12 cellular contexts compared by ENCODE assay signal in genomic region chr14:85534914-85535313, GRCh38. TPM values are rescaled to one million over a fixed set of nuclear protein-coding genes. Genes with fewer than 3 reads are reported as not detected.
DNase-seq lines count a peak whose midpoint lies in the region; ATAC-seq and TF ChIP-seq lines count a peak whose summit lies in the region.
"Had no signal": no experiment of that assay in that cellular context is flagged by ENCODE, and none has a peak within 500 bp of the region (broad histone marks: within the 10 kb centered on the region; RNA-seq: fewer than 3 reads in every experiment).

No MANE protein-coding gene starts in this region.

- no peak for TF ChIP-seq POLR2A in tibial nerve (IDR thresholded peaks at IDR 0.05)

- H3K79me2 ChIP-seq in SK-N-SH (ENCODE audit: insufficient read depth), result peaks cover 90% of the 10 kb centered on the region

- H3F3A ChIP-seq in SK-N-SH (replicated peaks; ENCODE audit: insufficient read depth), result peaks cover 27% of the 10 kb centered on the region

- POLR2A ChIA-PET in SK-N-SH (lab: Yijun Ruan, JAX), result no interaction called here

- WGBS in SK-N-SH (ENCODE audit: low lambda C conversion rate), result 33% methylated on average over 8 of the region's 8 CpGs
- 22 to 25% methylated on average over 8 of the region's 8 CpGs for WGBS in tibial nerve, 2 donors

- peaks cover 24% of the 10 kb centered on the region for H4K20me1 ChIP-seq in SK-N-SH (ENCODE audit: insufficient read depth)
- H4K20me1 ChIP-seq: BLaER1 had no signal

- H3K27ac ChIP-seq in SK-N-SH (ENCODE audit: low read depth in 2 of 2, low read length in 1 of 2) (0 out of 4 replicates have a peak overlapping the region, but pooled peaks of 1 of the 2 experiments have one; percentile 66), muscle layer of duodenum (ENCODE audit: low read length) (no peak overlapping the region), tibial nerve (peak overlapping the region in 2 of 4 donors; percentile 80 to 91)
- H3K27ac ChIP-seq: BLaER1 had no signal

- no peak overlapping the region for H2AFZ ChIP-seq in SK-N-SH (ENCODE audit: low read depth)

- ATAC-seq in SK-N-SH treated with all-trans-retinoic acid at 6 μM for 48 hours (no peak), GM19324 (IDR thresholded peaks at IDR 0.05; ENCODE audit: low FRiP score, unreplicated experiment) (no peak)
- ATAC-seq: activated CD8-positive, alpha-beta T cell treated with anti-CD3 and anti-CD28 coated beads, Interleukin-2, amount 10 ng/mL, durations not matched to agents 7 days and 5 days; HCT116 had no signal

- H3K4me2 ChIP-seq in SK-N-SH, result peak overlapping the region; percentile 96
- H3K4me2 ChIP-seq: BLaER1 had no signal

- no peaks in the 10 kb centered on the region for H3K9me3 ChIP-seq in SK-N-SH
- no peaks in the 10 kb centered on the region for H3K9me3 ChIP-seq in muscle layer of duodenum (ENCODE audit: control insufficient read depth in 1 of 2, low read length in 2 of 2)
- no peaks in the 10 kb centered on the region for H3K9me3 ChIP-seq in tibial nerve

- DNase-seq in SK-N-SH (no peak), dermis blood vessel endothelial cell (peak; percentile 40), tibial nerve (ENCODE audit: low spot score in 2 of 2) (no peak), mucosa of gallbladder (ENCODE audit: low spot score) (no peak)
- DNase-seq in activated CD4-positive, alpha-beta T cell treated with anti-CD3 and anti-CD28 coated beads for 48 hours, result no peak
- DNase-seq: activated CD8-positive, alpha-beta T cell treated with anti-CD3 and anti-CD28 coated beads, Interleukin-2, amount 10 ng/mL, durations not matched to agents 7 days and 5 days had no signal

- no peaks in the 10 kb centered on the region for H3K9me2 ChIP-seq in SK-N-SH

- H3K4me1 ChIP-seq in SK-N-SH (ENCODE audit: control insufficient read depth in 1 of 2, insufficient read depth in 2 of 2, low read depth in 1 of 2, low read length in 1 of 2) (peaks cover 0 to 14% of the 10 kb centered on the region in 2 experiments; a peak in 2 of 4 replicates), muscle layer of duodenum (ENCODE audit: control insufficient read depth in 1 of 2, insufficient read depth in 2 of 2, low read length in 2 of 2) (peaks cover 0 to 37% of the 10 kb centered on the region in 2 donors), tibial nerve (peaks cover 0 to 65% (median 5%) of the 10 kb centered on the region in 4 donors)
- H3K4me1 ChIP-seq: BLaER1 had no signal

- H3K27me3 ChIP-seq in SK-N-SH (ENCODE audit: insufficient read depth) (no peaks in the 10 kb centered on the region), muscle layer of duodenum (ENCODE audit: low read depth, low read length) (peaks cover 30% of the 10 kb centered on the region), tibial nerve (peaks cover 0 to 10% of the 10 kb centered on the region in 2 donors)
- H3K27me3 ChIP-seq: BLaER1 had no signal

- CTCF ChIA-PET in SK-N-SH (lab: Yijun Ruan, JAX), result no interaction called here

- H3K9ac ChIP-seq in SK-N-SH, result peak overlapping the region; percentile 79; the same call in 1 of the 2 replicates
- H3K9ac ChIP-seq: BLaER1 had no signal

- no peaks in the 10 kb centered on the region for H3K36me3 ChIP-seq in SK-N-SH (replicated peaks in 1 of 2; ENCODE audit: control insufficient read depth in 1 of 2, insufficient read depth in 2 of 2, low read length in 1 of 2)
- H3K36me3 ChIP-seq in muscle layer of duodenum (ENCODE audit: control insufficient read depth in 1 of 2, insufficient read depth in 2 of 2, low read length in 2 of 2), result no peaks in the 10 kb centered on the region
- no peaks in the 10 kb centered on the region for H3K36me3 ChIP-seq in tibial nerve
- H3K36me3 ChIP-seq: BLaER1 had no signal

- TF ChIP-seq EP300 in SK-N-SH (IDR thresholded peaks at IDR 0.05; ENCODE audit: borderline replicate concordance in 1 of 2, low read depth in 1 of 2, low read length in 1 of 2), result no peak
- no peak for TF ChIP-seq EP300 in tibial nerve (IDR thresholded peaks at IDR 0.05)

- TF ChIP-seq CTCF in SK-N-SH (IDR thresholded peaks at IDR 0.05), result no peak
- no peak for TF ChIP-seq CTCF in tibial nerve (IDR thresholded peaks at IDR 0.05)

- H3K4me3 ChIP-seq in SK-N-SH (ENCODE audit: low read depth in 2 of 2, low read length in 1 of 2), result peak overlapping the region; percentile 66 to 86; a peak in 3 of 4 replicates
- H3K4me3 ChIP-seq in muscle layer of duodenum (ENCODE audit: low read depth in 1 of 2, low read length in 2 of 2), result peak overlapping the region; percentile 37 to 69
- peak overlapping the region; percentile 51 to 74 (median 61) for H3K4me3 ChIP-seq in tibial nerve
- H3K4me3 ChIP-seq: BLaER1 had no signal

- no peak for TF ChIP-seq RAD21 in SK-N-SH (IDR thresholded peaks at IDR 0.05; ENCODE audit: low read length)

TF ChIP-seq in SK-N-SH, 30 proteins besides CTCF, POLR2A, EP300 and RAD21 (continues in another document):
- TF ChIP-seq RCOR1 (IDR thresholded peaks at IDR 0.05; ENCODE audit: low read length), result no peak
- no peak for TF ChIP-seq TAF1 (IDR thresholded peaks at IDR 0.05; ENCODE audit: borderline replicate concordance, low read depth, low read length)
- TF ChIP-seq FOXJ3 (CRISPR knock-in tag; IDR thresholded peaks at IDR 0.05), result no peak
- no peak for TF ChIP-seq PBX3 (IDR thresholded peaks at IDR 0.05)
- no peak for TF ChIP-seq SIN3A (IDR thresholded peaks at IDR 0.05; ENCODE audit: borderline replicate concordance, low read depth, low read length)
- no peak for TF ChIP-seq NRF1 (IDR thresholded peaks at IDR 0.05; ENCODE audit: low read depth, low read length)
- no peak for TF ChIP-seq NFIC (IDR thresholded peaks at IDR 0.05; ENCODE audit: borderline replicate concordance)
- TF ChIP-seq EZH2phosphoT487 (IDR thresholded peaks at IDR 0.05; ENCODE audit: borderline replicate concordance, low read depth), result no peak

TF ChIP-seq in SK-N-SH treated with all-trans-retinoic acid at 6 μM for 48 hours, 23 proteins besides CTCF, POLR2A, EP300 and RAD21:
- TF ChIP-seq ESRRG (CRISPR knock-in tag; IDR thresholded peaks at IDR 0.05), result no peak
- TF ChIP-seq ZFP30 (CRISPR knock-in tag; IDR thresholded peaks at IDR 0.05), result no peak
- TF ChIP-seq CREB5 (CRISPR knock-in tag; IDR thresholded peaks at IDR 0.05; ENCODE audit: low read depth), result no peak
- no peak for TF ChIP-seq CSRNP3 (CRISPR knock-in tag; IDR thresholded peaks at IDR 0.05)
- TF ChIP-seq ZFP3 (CRISPR knock-in tag; IDR thresholded peaks at IDR 0.05), result no peak
- no peak for TF ChIP-seq ZNF8 (CRISPR knock-in tag; IDR thresholded peaks at IDR 0.05)
- no peak for TF ChIP-seq PPARA (CRISPR knock-in tag; IDR thresholded peaks at IDR 0.05; ENCODE audit: borderline replicate concordance)

RNA-seq across cellular contexts. Expression of gene FLRT2, which starts 5.0 kb away (rescaled TPM):
- polyA plus RNA-seq in SK-N-SH (2012; rRNA removed), result 10.8 and 14.1 TPM in 2 replicates
- polyA plus RNA-seq in SK-N-SH (2012; cell fraction: cytosol; rRNA removed), result 5.9 and 7.3 TPM in 2 replicates
- 23.0 and 43.1 TPM in 2 replicates for polyA plus RNA-seq in SK-N-SH (2012; cell fraction: nucleus; rRNA removed)
- total RNA-seq in dermis blood vessel endothelial cell (213 and 216 TPM in 2 replicates), tibial nerve (100 to 1,000 TPM in 1 of 4 donors, 10 to 100 TPM in 3; 26.4 to 109 (median 71.6) TPM), mucosa of gallbladder (20.5 TPM)
- total RNA-seq: activated CD8-positive, alpha-beta T cell treated with anti-CD3 and anti-CD28 coated beads, Interleukin-2, amount 10 ng/mL, durations not matched to agents 7 days and 5 days; OCI-LY7 had no signal
